1 cellular context compared by ENCODE assay signal in the genomic region with DNA sequence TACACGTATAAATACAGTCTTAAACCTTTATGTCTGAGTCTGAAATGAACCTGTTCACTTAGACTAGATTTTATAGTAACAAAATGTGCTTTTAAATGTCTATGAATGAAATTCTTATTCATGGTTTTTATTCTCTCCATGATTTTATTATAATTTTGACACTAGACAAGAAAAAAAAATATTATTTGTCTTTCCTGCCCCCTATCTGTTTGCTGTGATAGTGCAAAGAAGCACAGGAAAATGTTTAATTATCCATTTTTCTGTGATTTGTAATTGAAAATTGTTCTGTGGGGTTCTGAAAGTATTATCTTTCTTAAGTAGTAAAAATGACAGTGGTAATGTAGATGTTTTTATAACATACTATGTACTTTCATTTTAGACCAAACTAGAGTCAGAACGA.
TF ChIP-seq lines count a peak whose summit lies in the region.

No MANE protein-coding gene starts in this region.

TF ChIP-seq in A549, 52 proteins besides CTCF, POLR2A, EP300 and RAD21 (continued from another document):
- TF ChIP-seq, protein P1, sequence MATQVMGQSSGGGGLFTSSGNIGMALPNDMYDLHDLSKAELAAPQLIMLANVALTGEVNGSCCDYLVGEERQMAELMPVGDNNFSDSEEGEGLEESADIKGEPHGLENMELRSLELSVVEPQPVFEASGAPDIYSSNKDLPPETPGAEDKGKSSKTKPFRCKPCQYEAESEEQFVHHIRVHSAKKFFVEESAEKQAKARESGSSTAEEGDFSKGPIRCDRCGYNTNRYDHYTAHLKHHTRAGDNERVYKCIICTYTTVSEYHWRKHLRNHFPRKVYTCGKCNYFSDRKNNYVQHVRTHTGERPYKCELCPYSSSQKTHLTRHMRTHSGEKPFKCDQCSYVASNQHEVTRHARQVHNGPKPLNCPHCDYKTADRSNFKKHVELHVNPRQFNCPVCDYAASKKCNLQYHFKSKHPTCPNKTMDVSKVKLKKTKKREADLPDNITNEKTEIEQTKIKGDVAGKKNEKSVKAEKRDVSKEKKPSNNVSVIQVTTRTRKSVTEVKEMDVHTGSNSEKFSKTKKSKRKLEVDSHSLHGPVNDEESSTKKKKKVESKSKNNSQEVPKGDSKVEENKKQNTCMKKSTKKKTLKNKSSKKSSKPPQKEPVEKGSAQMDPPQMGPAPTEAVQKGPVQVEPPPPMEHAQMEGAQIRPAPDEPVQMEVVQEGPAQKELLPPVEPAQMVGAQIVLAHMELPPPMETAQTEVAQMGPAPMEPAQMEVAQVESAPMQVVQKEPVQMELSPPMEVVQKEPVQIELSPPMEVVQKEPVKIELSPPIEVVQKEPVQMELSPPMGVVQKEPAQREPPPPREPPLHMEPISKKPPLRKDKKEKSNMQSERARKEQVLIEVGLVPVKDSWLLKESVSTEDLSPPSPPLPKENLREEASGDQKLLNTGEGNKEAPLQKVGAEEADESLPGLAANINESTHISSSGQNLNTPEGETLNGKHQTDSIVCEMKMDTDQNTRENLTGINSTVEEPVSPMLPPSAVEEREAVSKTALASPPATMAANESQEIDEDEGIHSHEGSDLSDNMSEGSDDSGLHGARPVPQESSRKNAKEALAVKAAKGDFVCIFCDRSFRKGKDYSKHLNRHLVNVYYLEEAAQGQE (IDR thresholded peaks at IDR 0.05) = no peak
- TF ChIP-seq TP53 (CRISPR knock-in tag; IDR thresholded peaks at IDR 0.05) (no peak), HOXA7 (CRISPR knock-in tag; IDR thresholded peaks at IDR 0.05) (no peak), EHF (CRISPR knock-in tag; IDR thresholded peaks at IDR 0.05) (no peak)
